2 cellular contexts compared by ENCODE assay signal in the genomic region with DNA sequence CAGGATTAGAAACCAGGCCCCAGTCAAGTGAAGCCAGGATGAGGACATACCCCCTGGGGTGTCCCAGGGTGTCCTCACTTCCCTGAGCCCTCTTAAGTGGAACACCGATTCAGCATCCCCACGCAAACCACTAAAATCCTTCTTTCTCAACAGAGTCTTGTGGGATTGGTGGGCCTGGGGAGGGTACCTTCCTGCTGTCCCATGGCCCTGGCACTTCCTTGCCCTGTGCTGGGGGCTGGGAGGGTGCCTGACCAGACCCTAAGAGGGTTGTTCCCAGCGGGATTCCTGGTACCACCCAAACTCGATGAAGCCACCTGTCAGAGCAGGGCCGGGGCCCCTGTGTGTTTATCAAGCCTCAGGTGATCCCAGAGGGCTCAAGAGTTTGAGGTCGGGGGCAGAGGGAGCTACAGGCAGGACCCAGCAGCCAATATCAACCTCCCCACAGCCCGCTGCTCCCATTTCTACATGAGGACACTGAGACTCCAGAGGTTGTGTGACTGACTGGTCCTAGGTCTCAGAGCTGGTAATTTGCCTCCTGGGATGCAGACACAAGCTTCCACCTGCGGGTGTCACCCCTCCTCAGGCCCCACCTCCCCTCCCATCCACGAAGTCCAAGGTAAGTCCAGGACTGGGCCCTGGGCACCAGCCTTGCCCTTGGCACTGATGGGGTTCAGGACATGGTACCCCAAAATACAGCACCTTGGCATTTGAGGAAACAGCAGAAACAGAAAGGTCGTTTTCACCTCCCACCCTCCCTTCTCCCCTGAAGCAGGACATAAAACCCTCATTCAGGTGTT.
TF ChIP-seq lines count a peak whose summit lies in the region.

No MANE protein-coding gene starts in this region.

TF ChIP-seq in SK-N-SH, 30 proteins besides CTCF, POLR2A, EP300 and RAD21 (continued from another document):
- TF ChIP-seq, protein P1, sequence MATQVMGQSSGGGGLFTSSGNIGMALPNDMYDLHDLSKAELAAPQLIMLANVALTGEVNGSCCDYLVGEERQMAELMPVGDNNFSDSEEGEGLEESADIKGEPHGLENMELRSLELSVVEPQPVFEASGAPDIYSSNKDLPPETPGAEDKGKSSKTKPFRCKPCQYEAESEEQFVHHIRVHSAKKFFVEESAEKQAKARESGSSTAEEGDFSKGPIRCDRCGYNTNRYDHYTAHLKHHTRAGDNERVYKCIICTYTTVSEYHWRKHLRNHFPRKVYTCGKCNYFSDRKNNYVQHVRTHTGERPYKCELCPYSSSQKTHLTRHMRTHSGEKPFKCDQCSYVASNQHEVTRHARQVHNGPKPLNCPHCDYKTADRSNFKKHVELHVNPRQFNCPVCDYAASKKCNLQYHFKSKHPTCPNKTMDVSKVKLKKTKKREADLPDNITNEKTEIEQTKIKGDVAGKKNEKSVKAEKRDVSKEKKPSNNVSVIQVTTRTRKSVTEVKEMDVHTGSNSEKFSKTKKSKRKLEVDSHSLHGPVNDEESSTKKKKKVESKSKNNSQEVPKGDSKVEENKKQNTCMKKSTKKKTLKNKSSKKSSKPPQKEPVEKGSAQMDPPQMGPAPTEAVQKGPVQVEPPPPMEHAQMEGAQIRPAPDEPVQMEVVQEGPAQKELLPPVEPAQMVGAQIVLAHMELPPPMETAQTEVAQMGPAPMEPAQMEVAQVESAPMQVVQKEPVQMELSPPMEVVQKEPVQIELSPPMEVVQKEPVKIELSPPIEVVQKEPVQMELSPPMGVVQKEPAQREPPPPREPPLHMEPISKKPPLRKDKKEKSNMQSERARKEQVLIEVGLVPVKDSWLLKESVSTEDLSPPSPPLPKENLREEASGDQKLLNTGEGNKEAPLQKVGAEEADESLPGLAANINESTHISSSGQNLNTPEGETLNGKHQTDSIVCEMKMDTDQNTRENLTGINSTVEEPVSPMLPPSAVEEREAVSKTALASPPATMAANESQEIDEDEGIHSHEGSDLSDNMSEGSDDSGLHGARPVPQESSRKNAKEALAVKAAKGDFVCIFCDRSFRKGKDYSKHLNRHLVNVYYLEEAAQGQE (IDR thresholded peaks at IDR 0.05; ENCODE audit: low read depth, low read length), result no peak
- no peak for TF ChIP-seq CHD2 (IDR thresholded peaks at IDR 0.05; ENCODE audit: low read length, partially characterized antibody)
- no peak for TF ChIP-seq SIN3A (IDR thresholded peaks at IDR 0.05; ENCODE audit: borderline replicate concordance, low read depth, low read length)
- TF ChIP-seq, protein P2, sequence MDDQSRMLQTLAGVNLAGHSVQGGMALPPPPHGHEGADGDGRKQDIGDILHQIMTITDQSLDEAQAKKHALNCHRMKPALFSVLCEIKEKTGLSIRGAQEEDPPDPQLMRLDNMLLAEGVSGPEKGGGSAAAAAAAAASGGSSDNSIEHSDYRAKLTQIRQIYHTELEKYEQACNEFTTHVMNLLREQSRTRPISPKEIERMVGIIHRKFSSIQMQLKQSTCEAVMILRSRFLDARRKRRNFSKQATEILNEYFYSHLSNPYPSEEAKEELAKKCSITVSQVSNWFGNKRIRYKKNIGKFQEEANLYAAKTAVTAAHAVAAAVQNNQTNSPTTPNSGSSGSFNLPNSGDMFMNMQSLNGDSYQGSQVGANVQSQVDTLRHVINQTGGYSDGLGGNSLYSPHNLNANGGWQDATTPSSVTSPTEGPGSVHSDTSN (IDR thresholded peaks at IDR 0.05), result no peak
TF ChIP-seq in SK-N-SH: peak in this region for 0.

TF ChIP-seq in SK-N-SH treated with all-trans-retinoic acid at 6 μM for 48 hours, 23 proteins besides CTCF, POLR2A, EP300 and RAD21 (continued from another document):
- TF ChIP-seq, protein P3, sequence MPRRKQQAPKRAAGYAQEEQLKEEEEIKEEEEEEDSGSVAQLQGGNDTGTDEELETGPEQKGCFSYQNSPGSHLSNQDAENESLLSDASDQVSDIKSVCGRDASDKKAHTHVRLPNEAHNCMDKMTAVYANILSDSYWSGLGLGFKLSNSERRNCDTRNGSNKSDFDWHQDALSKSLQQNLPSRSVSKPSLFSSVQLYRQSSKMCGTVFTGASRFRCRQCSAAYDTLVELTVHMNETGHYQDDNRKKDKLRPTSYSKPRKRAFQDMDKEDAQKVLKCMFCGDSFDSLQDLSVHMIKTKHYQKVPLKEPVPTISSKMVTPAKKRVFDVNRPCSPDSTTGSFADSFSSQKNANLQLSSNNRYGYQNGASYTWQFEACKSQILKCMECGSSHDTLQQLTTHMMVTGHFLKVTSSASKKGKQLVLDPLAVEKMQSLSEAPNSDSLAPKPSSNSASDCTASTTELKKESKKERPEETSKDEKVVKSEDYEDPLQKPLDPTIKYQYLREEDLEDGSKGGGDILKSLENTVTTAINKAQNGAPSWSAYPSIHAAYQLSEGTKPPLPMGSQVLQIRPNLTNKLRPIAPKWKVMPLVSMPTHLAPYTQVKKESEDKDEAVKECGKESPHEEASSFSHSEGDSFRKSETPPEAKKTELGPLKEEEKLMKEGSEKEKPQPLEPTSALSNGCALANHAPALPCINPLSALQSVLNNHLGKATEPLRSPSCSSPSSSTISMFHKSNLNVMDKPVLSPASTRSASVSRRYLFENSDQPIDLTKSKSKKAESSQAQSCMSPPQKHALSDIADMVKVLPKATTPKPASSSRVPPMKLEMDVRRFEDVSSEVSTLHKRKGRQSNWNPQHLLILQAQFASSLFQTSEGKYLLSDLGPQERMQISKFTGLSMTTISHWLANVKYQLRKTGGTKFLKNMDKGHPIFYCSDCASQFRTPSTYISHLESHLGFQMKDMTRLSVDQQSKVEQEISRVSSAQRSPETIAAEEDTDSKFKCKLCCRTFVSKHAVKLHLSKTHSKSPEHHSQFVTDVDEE (CRISPR knock-in tag; IDR thresholded peaks at IDR 0.05), result no peak
- no peak for TF ChIP-seq GLIS3 (CRISPR knock-in tag; IDR thresholded peaks at IDR 0.05)
- TF ChIP-seq SNAI2 (CRISPR knock-in tag; IDR thresholded peaks at IDR 0.05), result no peak
- TF ChIP-seq ARNTL (CRISPR knock-in tag; IDR thresholded peaks at IDR 0.05; ENCODE audit: borderline replicate concordance, low read depth), result no peak
- no peak for TF ChIP-seq ZFP3 (CRISPR knock-in tag; IDR thresholded peaks at IDR 0.05)
- no peak for TF ChIP-seq PPARA (CRISPR knock-in tag; IDR thresholded peaks at IDR 0.05; ENCODE audit: borderline replicate concordance)
- no peak for TF ChIP-seq ZNF565 (CRISPR knock-in tag; conservative IDR thresholded peaks at IDR 0.05; ENCODE audit: low read depth)
- no peak for TF ChIP-seq TOX (CRISPR knock-in tag; IDR thresholded peaks at IDR 0.05; ENCODE audit: borderline replicate concordance)
- TF ChIP-seq RARB (CRISPR knock-in tag; IDR thresholded peaks at IDR 0.05), result no peak
- TF ChIP-seq ESRRG (CRISPR knock-in tag; IDR thresholded peaks at IDR 0.05), result no peak
